29 cellular contexts compared by ENCODE assay signal in genomic region chr15:99472416-99473145, GRCh38.
DNase-seq lines count a peak whose midpoint lies in the region; ATAC-seq, FAIRE-seq and TF ChIP-seq lines count a peak whose summit lies in the region.
"Had no signal": no experiment of that assay in that cellular context is flagged by ENCODE, and none has a peak within 500 bp of the region (broad histone marks: within the 10 kb centered on the region; RNA-seq: fewer than 3 reads in every experiment).

No MANE protein-coding gene starts in this region.

- H3K9me3 ChIP-seq in DOHH2 (ENCODE audit: control insufficient read depth, insufficient read depth, low read length), result no peaks in the 10 kb centered on the region
- no peaks in the 10 kb centered on the region for H3K9me3 ChIP-seq in GM12878 (replicated peaks; ENCODE audit: control insufficient read depth, insufficient read depth, low read length)
- H3K9me3 ChIP-seq in pancreas, result no peaks in the 10 kb centered on the region
- H3K9me3 ChIP-seq in hepatocyte (ENCODE audit: low read depth), result no peaks in the 10 kb centered on the region
- H3K9me3 ChIP-seq: MG63, thoracic aorta, uterus had no signal

- TF ChIP-seq RAD21 in GM12878 (IDR thresholded peaks at IDR 0.05; ENCODE audit: insufficient read depth, low read depth, low read length), result no peak

- no TSS peak for BruUV-seq in GM12878 (replicated peaks; lab: Mats Ljungman, UMichigan)

- peak; percentile 18 for FAIRE-seq in GM12878 (lab: Jason Lieb, UNC)
- no peak for FAIRE-seq in pancreas (lab: Jason Lieb, UNC)

- no peaks in the 10 kb centered on the region for H3K79me2 ChIP-seq in DOHH2 (ENCODE audit: control insufficient read depth, low read length)
- no peaks in the 10 kb centered on the region for H3K79me2 ChIP-seq in GM12878 (ENCODE audit: control insufficient read depth, insufficient read depth, low read length)
- no peaks in the 10 kb centered on the region for H3K79me2 ChIP-seq in hepatocyte

- CTCF ChIA-PET in activated CD8-positive, alpha-beta memory T cell treated with anti-CD3 and anti-CD28 coated beads, Interleukin-2, amount 10 ng/mL, durations not matched to agents 7 days and 5 days (lab: Charles Lee), result no interaction called here
- CTCF ChIA-PET in GM12878 (lab: Yijun Ruan, JAX), result no interaction called here

- H3K36me3 ChIP-seq in DOHH2 (ENCODE audit: control insufficient read depth, low read length) (no peaks in the 10 kb centered on the region), GM12878 (ENCODE audit: control insufficient read depth in 2 of 2, insufficient read depth in 2 of 2, low read length in 1 of 2) (no peaks in the 10 kb centered on the region), pancreas (no peaks in the 10 kb centered on the region), hepatocyte (replicated peaks; ENCODE audit: insufficient read depth, low read depth) (no peaks in the 10 kb centered on the region)
- H3K36me3 ChIP-seq: MG63, neural progenitor cell, thoracic aorta, uterus had no signal

- DNase-seq in activated CD8-positive, alpha-beta memory T cell treated with anti-CD3 and anti-CD28 coated beads for 24 hours, result peak; percentile 59
- DNase-seq in activated CD8-positive, alpha-beta memory T cell treated with anti-CD3 and anti-CD28 coated beads, Interleukin-2, amount 10 ng/mL, durations not matched to agents 7 days and 5 days, result no peak
- DNase-seq in GM12878 (ENCODE audit: low read depth, low spot score) (no peak), pancreas (no peak), hepatocyte (ENCODE audit: low spot score) (no peak)
- no peak for DNase-seq in T-helper 2 cell treated with Interferon-gamma antibody and Interleukin-4, amounts not matched to agents 5 μg/mL and 100 μg/mL, for 36 hours (ENCODE audit: low spot score)
- DNase-seq: 8988T; activated CD4-positive, alpha-beta T cell treated with anti-CD3 and anti-CD28 coated beads, Interleukin-2, amount 50 U/mL, for 4 hours; activated gamma-delta T cell; activated T-cell treated with anti-CD3 and anti-CD28 coated beads for 4 hours; effector CD4-positive, alpha-beta T cell; KBM-7; kidney glomerular epithelial cell; MG63; NCI-H2029; NCI-H2227 treated with DMSO at 0.1 percent for 48 hours; NCI-H526 treated with DMSO at 0.1 percent for 48 hours; stimulated activated CD4-positive, alpha-beta T cell treated with anti-CD3 and anti-CD28 coated beads, Interleukin-15, amount 100 ng/mL, for 24 hours; stimulated activated naive CD8-positive, alpha-beta T cell treated with anti-CD3 and anti-CD28 coated beads, Interleukin-15, Interleukin-2, amounts not matched to agents 100 U/mL and 50 U/mL, for 24 hours; uterus had no signal

- in situ Hi-C loops in GM12878 (cut with MboI), result no loop called here

- SMC1A ChIA-PET in GM12878 (lab: Charles Lee; ENCODE audit: uncharacterized antibody, unreplicated experiment), result no interaction called here

- ATAC-seq in activated CD8-positive, alpha-beta memory T cell treated with anti-CD3 and anti-CD28 coated beads, Interleukin-2, amount 10 ng/mL, durations not matched to agents 7 days and 5 days, result no peak
- ATAC-seq in GM12878, result no peak
- peak; percentile 31 to 64 (median 54) for ATAC-seq in pancreas
- ATAC-seq in GM21576 (IDR thresholded peaks at IDR 0.05; ENCODE audit: unreplicated experiment), result no peak
- ATAC-seq: Panc1; stimulated activated naive CD8-positive, alpha-beta T cell treated with anti-CD3 and anti-CD28 coated beads, Interleukin-15, Interleukin-2, amounts not matched to agents 100 U/mL and 50 U/mL, for 24 hours; WTC11 had no signal

- no peaks in the 10 kb centered on the region for H3K9me3 Mint-ChIP-seq in activated CD8-positive, alpha-beta memory T cell treated with anti-CD3 and anti-CD28 coated beads, Interleukin-2, amount 10 ng/mL, durations not matched to agents 7 days and 5 days (ENCODE audit: low read depth)
- H3K9me3 Mint-ChIP-seq in T-helper 2 cell treated with Interferon-gamma antibody and Interleukin-4, amounts not matched to agents 5 μg/mL and 100 μg/mL, for 36 hours, result no peaks in the 10 kb centered on the region
- H3K9me3 Mint-ChIP-seq: brain; CD8-positive, alpha-beta memory T cell; memory B cell; neural progenitor cell; WTC11 had no signal

- H2AFZ ChIP-seq in GM12878 (ENCODE audit: control insufficient read depth, low read depth, low read length) (no peak overlapping the region), hepatocyte (no peak overlapping the region)
- H2AFZ ChIP-seq: neural progenitor cell had no signal

- peaks cover 81% of the 10 kb centered on the region for H3K4me1 ChIP-seq in DOHH2 (ENCODE audit: control insufficient read depth, low read length)
- peaks cover 34% of the 10 kb centered on the region for H3K4me1 ChIP-seq in GM12878 (ENCODE audit: control insufficient read depth, insufficient read depth, low read length)
- peaks cover 0 to 9% (median 0%) of the 10 kb centered on the region in 3 donors for H3K4me1 ChIP-seq in pancreas
- H3K4me1 ChIP-seq in hepatocyte (ENCODE audit: insufficient read depth), result peaks cover 20% of the 10 kb centered on the region
- H3K4me1 ChIP-seq: uterus had no signal

- 67% methylated on average over 12 of the region's 12 CpGs for WGBS in GM12878 (ENCODE audit: insufficient coverage, insufficient replicate concordance, low lambda C conversion rate, missing lambda C conversion rate)
- 56 to 60% methylated on average over 12 of the region's 12 CpGs for WGBS in pancreas, 2 donors
- 75% methylated on average over 12 of the region's 12 CpGs for WGBS in hepatocyte (ENCODE audit: low lambda C conversion rate, missing lambda C conversion rate)

- H3K4me2 ChIP-seq in DOHH2 (ENCODE audit: low read length), result peak overlapping the region; percentile 43
- no peak overlapping the region for H3K4me2 ChIP-seq in GM12878 (ENCODE audit: control insufficient read depth, insufficient read depth)
- no peak overlapping the region for H3K4me2 ChIP-seq in hepatocyte
- H3K4me2 ChIP-seq: neural progenitor cell had no signal

- intact Hi-C loops in GM12878 (cut with micrococcal nuclease; ENCODE audit: unreplicated experiment), result no loop called here
- intact Hi-C loops in pancreas (cut with DNase I), result no loop called here

- H3K36me3 Mint-ChIP-seq in activated CD8-positive, alpha-beta memory T cell treated with anti-CD3 and anti-CD28 coated beads, Interleukin-2, amount 10 ng/mL, durations not matched to agents 7 days and 5 days, result no peaks in the 10 kb centered on the region
- no peaks in the 10 kb centered on the region for H3K36me3 Mint-ChIP-seq in T-helper 2 cell treated with Interferon-gamma antibody and Interleukin-4, amounts not matched to agents 5 μg/mL and 100 μg/mL, for 36 hours (ENCODE audit: low read depth)
- H3K36me3 Mint-ChIP-seq: brain; CD8-positive, alpha-beta memory T cell; memory B cell; neural progenitor cell; WTC11 had no signal

- H4K20me1 ChIP-seq in DOHH2 (ENCODE audit: control insufficient read depth, insufficient read depth, low read depth, low read length) (no peaks in the 10 kb centered on the region), GM12878 (ENCODE audit: control insufficient read depth, insufficient read depth) (no peaks in the 10 kb centered on the region), hepatocyte (ENCODE audit: insufficient read depth, poor library complexity, severe bottlenecking) (no peaks in the 10 kb centered on the region)

- H3K9me2 ChIP-seq in DOHH2 (replicated peaks; ENCODE audit: control insufficient read depth, low read length), result no peaks in the 10 kb centered on the region
- no peaks in the 10 kb centered on the region for H3K9me2 ChIP-seq in hepatocyte (replicated peaks; ENCODE audit: insufficient read depth)

- H3K27ac Mint-ChIP-seq in activated CD8-positive, alpha-beta memory T cell treated with anti-CD3 and anti-CD28 coated beads, Interleukin-2, amount 10 ng/mL, durations not matched to agents 7 days and 5 days, result no peak overlapping the region
- no peak overlapping the region for H3K27ac Mint-ChIP-seq in T-helper 2 cell treated with Interferon-gamma antibody and Interleukin-4, amounts not matched to agents 5 μg/mL and 100 μg/mL, for 36 hours
- H3K27ac Mint-ChIP-seq: CD8-positive, alpha-beta memory T cell; memory B cell; neural progenitor cell; WTC11 had no signal

- TF ChIP-seq CTCF in DOHH2 (IDR thresholded peaks at IDR 0.05; ENCODE audit: low read depth, low read length, poor library complexity, severe bottlenecking) (no peak), GM12878 (IDR thresholded peaks at IDR 0.05 in 2 of 3, conservative IDR thresholded peaks at IDR 0.05 in 1 of 3; ENCODE audit: control insufficient read depth in 2 of 3, extremely low read depth in 1 of 3, insufficient read depth in 1 of 3, low read depth in 3 of 3, low read length in 3 of 3) (no peak), pancreas (IDR thresholded peaks at IDR 0.05) (no peak), hepatocyte (IDR thresholded peaks at IDR 0.05; ENCODE audit: poor library complexity) (no peak)

- TF ChIP-seq EP300 in GM12878 (IDR thresholded peaks at IDR 0.05; ENCODE audit: borderline replicate concordance in 1 of 2, control insufficient read depth in 1 of 2, low read depth in 2 of 2, low read length in 2 of 2), result no peak

- POLR2A ChIA-PET in GM12878 (lab: Charles Lee), result no interaction called here

- H3K4me3 ChIP-seq in DOHH2 (ENCODE audit: low read length) (peak overlapping the region; percentile 30), GM12878 (no peak overlapping the region), pancreas (no peak overlapping the region), hepatocyte (no peak overlapping the region)
- H3K4me3 ChIP-seq: MG63, neural progenitor cell, thoracic aorta, uterus had no signal

- H3K27ac ChIP-seq in DOHH2 (ENCODE audit: low read depth, low read length), result peak overlapping the region; percentile 7; the same call in 1 of the 2 replicates
- H3K27ac ChIP-seq in GM12878 (ENCODE audit: control insufficient read depth, insufficient read depth), result no peak overlapping the region
- H3K27ac ChIP-seq in pancreas, result no peak overlapping the region
- H3K27ac ChIP-seq in hepatocyte, result no peak overlapping the region
- H3K27ac ChIP-seq: neural progenitor cell had no signal

- RAD21 ChIA-PET in GM12878 (lab: Charles Lee; ENCODE audit: unreplicated experiment), result no interaction called here

- no peak for TF ChIP-seq POLR2A in GM12878 (IDR thresholded peaks at IDR 0.05; ENCODE audit: low read depth, low read length)

- H3K4me3 Mint-ChIP-seq in activated CD8-positive, alpha-beta memory T cell treated with anti-CD3 and anti-CD28 coated beads, Interleukin-2, amount 10 ng/mL, durations not matched to agents 7 days and 5 days, result no peak overlapping the region
- no peak overlapping the region for H3K4me3 Mint-ChIP-seq in T-helper 2 cell treated with Interferon-gamma antibody and Interleukin-4, amounts not matched to agents 5 μg/mL and 100 μg/mL, for 36 hours
- H3K4me3 Mint-ChIP-seq: brain; CD8-positive, alpha-beta memory T cell; neural progenitor cell; WTC11 had no signal

- no peaks in the 10 kb centered on the region for H3K27me3 ChIP-seq in DOHH2 (ENCODE audit: control insufficient read depth, low read length)
- no peaks in the 10 kb centered on the region for H3K27me3 ChIP-seq in GM12878 (replicated peaks in 1 of 2; ENCODE audit: control insufficient read depth in 2 of 2, insufficient read depth in 2 of 2, low read length in 1 of 2)
- no peaks in the 10 kb centered on the region for H3K27me3 ChIP-seq in pancreas
- no peaks in the 10 kb centered on the region for H3K27me3 ChIP-seq in hepatocyte
- H3K27me3 ChIP-seq: MG63, neural progenitor cell, uterus had no signal

- peaks cover 8% of the 10 kb centered on the region for H3F3A ChIP-seq in DOHH2 (ENCODE audit: control insufficient read depth, insufficient read depth)

- H3K27me3 Mint-ChIP-seq in activated CD8-positive, alpha-beta memory T cell treated with anti-CD3 and anti-CD28 coated beads, Interleukin-2, amount 10 ng/mL, durations not matched to agents 7 days and 5 days, result peaks cover 20% of the 10 kb centered on the region
- H3K27me3 Mint-ChIP-seq in T-helper 2 cell treated with Interferon-gamma antibody and Interleukin-4, amounts not matched to agents 5 μg/mL and 100 μg/mL, for 36 hours (ENCODE audit: low read depth), result peaks cover 4% of the 10 kb centered on the region
- H3K27me3 Mint-ChIP-seq: memory B cell had no signal

- no peak overlapping the region for H3K9ac ChIP-seq in GM12878 (ENCODE audit: control insufficient read depth, insufficient read depth, low read length)
- H3K9ac ChIP-seq: neural progenitor cell had no signal

- peaks cover 11% of the 10 kb centered on the region for H3K4me1 Mint-ChIP-seq in activated CD8-positive, alpha-beta memory T cell treated with anti-CD3 and anti-CD28 coated beads, Interleukin-2, amount 10 ng/mL, durations not matched to agents 7 days and 5 days
- peaks cover 9% of the 10 kb centered on the region for H3K4me1 Mint-ChIP-seq in T-helper 2 cell treated with Interferon-gamma antibody and Interleukin-4, amounts not matched to agents 5 μg/mL and 100 μg/mL, for 36 hours (ENCODE audit: low read depth)

Comparison
In these comparisons a context has a peak if more than half of its experiments do, and no peak if none do; other contexts are left out.
1. ATAC-seq: peak in pancreas (4 of 4); none in activated CD8-positive, alpha-beta memory T cell treated with anti-CD3 and anti-CD28 coated beads, Interleukin-2, amount 10 ng/mL, durations not matched to agents 7 days and 5 days (single experiment), GM12878 (single experiment) and GM21576 (single experiment).